ENCODE assay signal across 28 cellular contexts in genomic region chr3:144912968-144913367, GRCh38.
"Had no signal": no experiment of that assay in that cellular context is flagged by ENCODE, and none has a peak within 500 bp of the region (broad histone marks: within the 10 kb centered on the region; RNA-seq: fewer than 3 reads in every experiment).

No MANE protein-coding gene starts in this region.

- ATAC-seq: naive thymus-derived CD8-positive, alpha-beta T cell; pancreas; right lobe of liver; stimulated activated effector memory CD8-positive, alpha-beta T cell treated with anti-CD3 and anti-CD28 coated beads, Interleukin-12 subunit alpha, Interleukin-12 subunit beta, amount 100 ng/mL, for 72 hours; stimulated activated naive B cell treated with anti-CD40 and anti-IgM and Interleukin-4, amounts not matched to agents 10 μg/mL and 1 μg/mL and 100 μg/mL, for 72 hours had no signal

- H3K27ac Mint-ChIP-seq: naive thymus-derived CD8-positive, alpha-beta T cell; nephron; neural progenitor cell; stimulated activated effector memory CD8-positive, alpha-beta T cell treated with anti-CD3 and anti-CD28 coated beads, Interleukin-12 subunit alpha, Interleukin-12 subunit beta, amount 100 ng/mL, for 72 hours; stimulated activated naive B cell treated with anti-CD40 and anti-IgM and Interleukin-4, amounts not matched to agents 10 μg/mL and 1 μg/mL and 100 μg/mL, for 72 hours; stimulated activated naive CD8-positive, alpha-beta T cell treated with anti-CD3 and anti-CD28 coated beads, Interleukin-15, Interleukin-2, amounts not matched to agents 100 ng/mL and 50 ng/mL, for 24 hours had no signal

- H3K4me3 ChIP-seq: neural progenitor cell, pancreas, prostate gland, right atrium auricular region, right lobe of liver, sigmoid colon, stomach, thoracic aorta, thyroid gland, tibial nerve, upper lobe of left lung, vagina had no signal

- H3K4me1 ChIP-seq: neural progenitor cell, pancreas, prostate gland, right atrium auricular region, right lobe of liver, sigmoid colon, stomach, thyroid gland, tibial nerve, upper lobe of left lung, vagina had no signal

- H3K9me3 ChIP-seq: neutrophil, pancreas, prostate gland, right atrium auricular region, right lobe of liver, sigmoid colon, thoracic aorta, thyroid gland, vagina had no signal

- H3K27ac ChIP-seq: neural progenitor cell, neutrophil, pancreas, prostate gland, right atrium auricular region, right lobe of liver, sigmoid colon, stomach, thoracic aorta, thyroid gland, tibial nerve, upper lobe of left lung, vagina had no signal

- H3K27me3 ChIP-seq: neural progenitor cell, neutrophil, pancreas, right atrium auricular region, right lobe of liver, sigmoid colon, stomach, thyroid gland, tibial nerve, upper lobe of left lung, vagina had no signal

- DNase-seq: naive thymus-derived CD8-positive, alpha-beta T cell; nucleus accumbens; pancreas; retina; right lobe of liver; sigmoid colon; small intestine; stimulated activated CD4-positive, alpha-beta T cell treated with anti-CD3 and anti-CD28 coated beads, Interleukin-15, amount 100 ng/mL, for 24 hours; stimulated activated CD4-positive, alpha-beta T cell treated with anti-CD3 and anti-CD28 coated beads, Interleukin-2, amount 100 ng/mL, for 24 hours; stimulated activated CD4-positive, alpha-beta T cell treated with anti-CD3 and anti-CD28 coated beads, Interleukin-2, amount 100 ng/mL, for 48 hours; stimulated activated CD4-positive, alpha-beta T cell treated with anti-CD3 and anti-CD28 coated beads, Interleukin-4, amount 100 ng/mL, for 24 hours; stimulated activated naive B cell treated with anti-CD40 and anti-IgM and Interleukin-4, amounts not matched to agents 10 μg/mL and 1 μg/mL and 100 μg/mL, for 72 hours; stimulated activated naive CD4-positive, alpha-beta T cell treated with Interleukin-2 at 50 U/mL for 16 hours; stomach; thyroid gland; trophoblast cell had no signal

- H3K4me2 ChIP-seq: neural progenitor cell had no signal

- H3K27me3 Mint-ChIP-seq: naive thymus-derived CD8-positive, alpha-beta T cell; stimulated activated naive B cell treated with anti-CD40 and anti-IgM and Interleukin-4, amounts not matched to agents 10 μg/mL and 1 μg/mL and 100 μg/mL, for 72 hours; stimulated activated naive CD8-positive, alpha-beta T cell treated with anti-CD3 and anti-CD28 coated beads, Interleukin-15, Interleukin-2, amounts not matched to agents 100 ng/mL and 50 ng/mL, for 24 hours had no signal

- H3K4me3 Mint-ChIP-seq: naive thymus-derived CD8-positive, alpha-beta T cell; nephron; neural progenitor cell; stimulated activated effector memory CD8-positive, alpha-beta T cell treated with anti-CD3 and anti-CD28 coated beads, Interleukin-12 subunit alpha, Interleukin-12 subunit beta, amount 100 ng/mL, for 72 hours; stimulated activated naive B cell treated with anti-CD40 and anti-IgM and Interleukin-4, amounts not matched to agents 10 μg/mL and 1 μg/mL and 100 μg/mL, for 72 hours; stimulated activated naive CD8-positive, alpha-beta T cell treated with anti-CD3 and anti-CD28 coated beads, Interleukin-15, Interleukin-2, amounts not matched to agents 100 ng/mL and 50 ng/mL, for 24 hours had no signal

- H3K36me3 Mint-ChIP-seq: naive thymus-derived CD8-positive, alpha-beta T cell; neural progenitor cell; stimulated activated effector memory CD8-positive, alpha-beta T cell treated with anti-CD3 and anti-CD28 coated beads, Interleukin-12 subunit alpha, Interleukin-12 subunit beta, amount 100 ng/mL, for 72 hours; stimulated activated naive B cell treated with anti-CD40 and anti-IgM and Interleukin-4, amounts not matched to agents 10 μg/mL and 1 μg/mL and 100 μg/mL, for 72 hours had no signal

- H3K4me1 Mint-ChIP-seq: naive thymus-derived CD8-positive, alpha-beta T cell; neural progenitor cell; stimulated activated effector memory CD8-positive, alpha-beta T cell treated with anti-CD3 and anti-CD28 coated beads, Interleukin-12 subunit alpha, Interleukin-12 subunit beta, amount 100 ng/mL, for 72 hours; stimulated activated naive B cell treated with anti-CD40 and anti-IgM and Interleukin-4, amounts not matched to agents 10 μg/mL and 1 μg/mL and 100 μg/mL, for 72 hours had no signal

- H2AFZ ChIP-seq: neural progenitor cell had no signal

- H3K36me3 ChIP-seq: neural progenitor cell, neutrophil, pancreas, prostate gland, right atrium auricular region, right lobe of liver, sigmoid colon, stomach, thoracic aorta, thyroid gland, tibial nerve, upper lobe of left lung, vagina had no signal

- FAIRE-seq: pancreas, small intestine, urothelium cell line had no signal

- H3K9ac ChIP-seq: neural progenitor cell had no signal
